ENCODE assay signal across 8 cellular contexts in the genomic region with DNA sequence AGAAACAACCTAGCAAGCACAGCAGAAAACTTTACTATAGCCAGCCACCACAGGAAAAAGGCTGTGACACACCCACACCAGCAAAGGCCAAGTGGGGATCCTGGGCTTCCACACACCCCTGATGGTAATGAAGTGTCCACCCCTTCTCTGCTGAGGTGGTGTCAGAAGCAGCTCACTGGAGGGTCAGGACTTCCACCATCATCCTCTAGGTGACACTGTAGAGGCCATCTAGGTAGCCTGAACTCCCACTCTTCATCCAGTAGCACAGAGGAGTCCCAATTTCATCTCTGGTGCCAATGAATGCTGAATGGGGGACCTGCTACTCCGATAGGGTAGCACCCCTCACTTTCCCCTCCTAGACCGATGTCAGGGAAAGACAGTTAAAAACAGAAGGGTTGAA.
A peak's percentile ranks its signal among the peaks of the same experiment; 100 is the strongest.
DNase-seq lines count a peak whose midpoint lies in the region; ATAC-seq lines count a peak whose summit lies in the region.

No MANE protein-coding gene starts in this region.

- DNase-seq in COLO668 (lab: John Stamatoyannopoulos, UW; ENCODE audit: unreplicated experiment), result peak; percentile 13
- peak; percentile 71 for DNase-seq in SK-MEL-5 (ENCODE audit: low read depth, low spot score)
- peak in 1 of 2 donors; percentile 17 for DNase-seq in left colon
- DNase-seq in OCI-M2 (lab: John Stamatoyannopoulos, UW; ENCODE audit: unreplicated experiment), result no peak
- DNase-seq in 8988T, result no peak
- DNase-seq in NCI-H2107 (lab: John Stamatoyannopoulos, UW), result no peak

- intact Hi-C loops in left colon (cut with DNase I, micrococcal nuclease), result no loop called here

- ATAC-seq in GM19395 (IDR thresholded peaks at IDR 0.05; ENCODE audit: unreplicated experiment) (peak; percentile 91), HG03354 (IDR thresholded peaks at IDR 0.05; ENCODE audit: poor library complexity, severe bottlenecking, unreplicated experiment) (peak; percentile 95), left colon (peak; percentile 76)

- in situ Hi-C loops in SK-MEL-5 (cut with HindIII; ENCODE audit: low pct_unique_long_range_greater_than_20kb, low sequenced_read_pairs), result no loop called here

Comparison
In these comparisons a context has a peak if more than half of its experiments do, and no peak if none do; other contexts are left out.
1. DNase-seq: peak in COLO668 (single experiment) and SK-MEL-5 (single experiment); none in OCI-M2 (single experiment), 8988T (single experiment) and NCI-H2107 (single experiment).
2. Peak in every context shown above with its lines, with median percentiles within 50 percentile points of each other: ATAC-seq.